ENCODE assay signal across 12 cellular contexts in the genomic region with DNA sequence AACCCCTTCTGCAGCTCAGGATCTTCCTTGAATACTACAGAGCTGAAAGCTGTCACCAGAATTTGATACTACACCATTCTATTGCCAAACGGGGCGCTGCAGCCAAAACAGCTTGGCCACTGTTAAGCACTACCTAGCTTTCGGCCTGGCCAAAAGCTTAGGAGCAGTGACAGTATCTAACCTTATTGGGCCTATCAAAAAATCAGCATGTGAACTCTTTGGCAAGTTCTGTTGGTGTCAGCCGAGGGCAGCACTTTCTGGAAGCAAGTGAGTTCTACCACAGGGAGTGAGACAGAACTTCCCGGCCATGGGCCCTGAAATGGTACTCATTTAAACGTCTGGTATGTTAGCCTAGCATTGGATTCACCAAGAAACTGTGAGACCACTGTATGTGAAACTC. TPM values are rescaled to one million over a fixed set of nuclear protein-coding genes. Genes with fewer than 3 reads are reported as not detected.
DNase-seq lines count a peak whose midpoint lies in the region; TF ChIP-seq lines count a peak whose summit lies in the region.
"Had no signal": no experiment of that assay in that cellular context is flagged by ENCODE, and none has a peak within 500 bp of the region (broad histone marks: within the 10 kb centered on the region; RNA-seq: fewer than 3 reads in every experiment).

No MANE protein-coding gene starts in this region.

- H3K4me3 ChIP-seq in MG63 (peak overlapping the region; percentile 44), muscle layer of colon (ENCODE audit: low read depth in 1 of 2, low read length in 2 of 2) (no peak overlapping the region), vagina (no peak overlapping the region), lower leg skin (ENCODE audit: low read depth, poor library complexity, severe bottlenecking) (no peak overlapping the region)
- H3K4me3 ChIP-seq: stomach had no signal

- H3K27ac ChIP-seq in muscle layer of colon (ENCODE audit: low read depth, low read length), result peak overlapping the region; percentile 4
- peak overlapping the region; percentile 6 for H3K27ac ChIP-seq in vagina

- H3K9ac ChIP-seq in muscle layer of colon (ENCODE audit: low read length), result no peak overlapping the region

- no peak for TF ChIP-seq CTCF in vagina (IDR thresholded peaks at IDR 0.05)
- no peak for TF ChIP-seq CTCF in lower leg skin (IDR thresholded peaks at IDR 0.05)

- no peaks in the 10 kb centered on the region; the same call in 1 of the 2 replicates for H3K9me3 ChIP-seq in MG63
- no peaks in the 10 kb centered on the region for H3K9me3 ChIP-seq in muscle layer of colon (ENCODE audit: low read length)
- H3K9me3 ChIP-seq in vagina, result no peaks in the 10 kb centered on the region
- H3K9me3 ChIP-seq: stomach had no signal

- intact Hi-C loops in vagina (cut with DNase I), result no loop called here
- intact Hi-C loops in lower leg skin (cut with DNase I; ENCODE audit: low total_unique reads), result no loop called here

- H3K27me3 ChIP-seq in MG63 (no peaks in the 10 kb centered on the region; the same call in 1 of the 2 replicates), muscle layer of colon (ENCODE audit: control insufficient read depth in 1 of 2, insufficient read depth in 2 of 2, low read length in 2 of 2) (no peaks in the 10 kb centered on the region), vagina (no peaks in the 10 kb centered on the region)
- H3K27me3 ChIP-seq: stomach had no signal

- H3K36me3 ChIP-seq in MG63 (no peaks in the 10 kb centered on the region), muscle layer of colon (ENCODE audit: insufficient read depth, low read length) (no peaks in the 10 kb centered on the region), vagina (no peaks in the 10 kb centered on the region)
- H3K36me3 ChIP-seq: stomach had no signal

- TF ChIP-seq POLR2A in vagina (IDR thresholded peaks at IDR 0.05) (no peak), lower leg skin (IDR thresholded peaks at IDR 0.05) (no peak)

- DNase-seq in MG63 (peak; percentile 57), fibroblast of peridontal ligament (ENCODE audit: extremely low read depth) (peak; percentile 47), vagina (ENCODE audit: extremely low spot score in 2 of 2) (no peak), hypothalamus (lab: John Stamatoyannopoulos, UW) (no peak), lower leg skin (ENCODE audit: low spot score in 2 of 2) (no peak)
- DNase-seq in activated naive CD4-positive, alpha-beta T cell treated with anti-CD3 and anti-CD28 coated beads, Interleukin-2, amount 50 U/mL, for 16 hours, result no peak
- DNase-seq: activated T-cell treated with anti-CD3 and anti-CD28 coated beads, Interleukin-2, amount 50 U/mL, for 48 hours; anterior cingulate cortex; effector CD8-positive, alpha-beta T cell; KG1; stomach had no signal

- H3K4me1 ChIP-seq in muscle layer of colon (ENCODE audit: insufficient read depth, low read length) (peaks cover 25% of the 10 kb centered on the region), vagina (no peaks in the 10 kb centered on the region)

- 56 to 66% methylated on average over 6 of the region's 6 CpGs for WGBS in lower leg skin, 2 donors

RNA-seq across cellular contexts. Expression of a gene that starts 16.1 kb away (rescaled TPM):
- total RNA-seq in MG63 (2014; rRNA removed; shearing (Covaris generic); ENCODE audit: low replicate concordance), result 76.3 and 96.1 TPM in 2 replicates
- 45.9 TPM for total RNA-seq in vagina
- 10 to 100 TPM in 1 of 4 donors, 1 to 10 TPM in 3; 6.7 to 12.3 (median 7.5) TPM for total RNA-seq in lower leg skin

Comparison
In these comparisons a context has a peak if more than half of its experiments do, and no peak if none do; other contexts are left out.
1. DNase-seq: peak in MG63 (single experiment) and fibroblast of peridontal ligament (single experiment); none in vagina (0 of 2), hypothalamus (0 of 51), activated naive CD4-positive, alpha-beta T cell treated with anti-CD3 and anti-CD28 coated beads, Interleukin-2, amount 50 U/mL, for 16 hours (single experiment) and lower leg skin (0 of 2).